ENCODE assay signal across 1 cellular context in the genomic region with DNA sequence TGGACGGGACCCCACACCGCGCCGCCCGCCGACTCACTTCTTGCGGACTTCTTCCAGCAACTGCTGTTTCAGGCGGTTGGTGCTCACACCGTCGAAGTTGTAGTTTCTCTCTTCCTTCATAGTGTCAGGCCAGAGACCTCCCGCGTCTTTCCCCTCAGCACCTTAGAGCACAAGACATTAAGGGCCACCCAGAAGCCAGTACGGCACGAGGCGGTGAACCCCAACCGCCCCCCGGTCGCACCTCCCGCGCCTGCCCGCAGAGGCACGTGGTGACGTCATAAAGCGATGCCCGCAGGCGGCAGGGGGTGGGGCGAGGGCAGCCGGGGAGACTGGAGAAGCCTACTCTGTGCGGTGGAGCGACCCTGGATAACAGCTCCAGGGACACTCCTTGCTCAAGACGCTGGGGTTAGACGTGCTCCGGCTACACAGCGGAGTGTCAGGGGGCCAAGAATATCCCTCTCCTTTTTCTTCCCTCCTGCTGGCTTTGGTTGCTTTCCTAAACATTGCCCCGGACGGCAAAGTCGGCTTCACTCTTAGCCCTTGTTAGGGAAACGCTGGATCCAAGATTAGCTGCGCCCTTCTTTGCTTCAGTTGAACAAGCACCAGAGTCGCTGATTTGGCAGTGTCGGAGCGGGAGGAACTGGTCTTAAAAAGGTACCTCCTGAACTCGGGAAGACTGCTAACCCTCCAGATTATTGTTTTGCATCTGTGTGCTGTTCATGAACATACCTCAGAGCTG.
TF ChIP-seq lines count a peak whose summit lies in the region.

TSS of gene CCDC169 (minus strand) at position 215 of the 739 bp plus-strand sequence. CDS start at position 120, 95 bp downstream.

TF ChIP-seq in K562, 482 proteins besides CTCF, POLR2A, EP300 and RAD21 (continued from another document and continues in another):
- TF ChIP-seq ZNF175 (CRISPR knock-in tag; IDR thresholded peaks at IDR 0.05; ENCODE audit: low read depth) = no peak
- peak; percentile 80 for TF ChIP-seq JUNB (CRISPR knock-in tag; conservative IDR thresholded peaks at IDR 0.05)
- TF ChIP-seq, protein P1, sequence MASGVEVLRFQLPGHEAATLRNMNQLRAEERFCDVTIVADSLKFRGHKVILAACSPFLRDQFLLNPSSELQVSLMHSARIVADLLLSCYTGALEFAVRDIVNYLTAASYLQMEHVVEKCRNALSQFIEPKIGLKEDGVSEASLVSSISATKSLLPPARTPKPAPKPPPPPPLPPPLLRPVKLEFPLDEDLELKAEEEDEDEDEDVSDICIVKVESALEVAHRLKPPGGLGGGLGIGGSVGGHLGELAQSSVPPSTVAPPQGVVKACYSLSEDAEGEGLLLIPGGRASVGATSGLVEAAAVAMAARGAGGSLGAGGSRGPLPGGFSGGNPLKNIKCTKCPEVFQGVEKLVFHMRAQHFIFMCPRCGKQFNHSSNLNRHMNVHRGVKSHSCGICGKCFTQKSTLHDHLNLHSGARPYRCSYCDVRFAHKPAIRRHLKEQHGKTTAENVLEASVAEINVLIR (CRISPR knock-in tag; IDR thresholded peaks at IDR 0.05) = peak; percentile 81
- TF ChIP-seq HNRNPL (IDR thresholded peaks at IDR 0.05; ENCODE audit: low read depth, low read length) = peak; percentile 89
- peak; percentile 87 for TF ChIP-seq L3MBTL2 (IDR thresholded peaks at IDR 0.05)
- no peak for TF ChIP-seq ZNF695 (CRISPR knock-in tag; IDR thresholded peaks at IDR 0.05)
- TF ChIP-seq CREM (IDR thresholded peaks at IDR 0.05; ENCODE audit: low read depth) = peak; percentile 97
- peak; percentile 88 for TF ChIP-seq MTA1 (IDR thresholded peaks at IDR 0.05; ENCODE audit: borderline replicate concordance)
- TF ChIP-seq NR2F6 (CRISPR knock-in tag; IDR thresholded peaks at IDR 0.05) = no peak
- TF ChIP-seq CBFA2T3 (IDR thresholded peaks at IDR 0.05) = no peak
- no peak for TF ChIP-seq HDAC3 (IDR thresholded peaks at IDR 0.05; ENCODE audit: borderline replicate concordance, partially characterized antibody)
- no peak for TF ChIP-seq ZNF518B (CRISPR knock-in tag; IDR thresholded peaks at IDR 0.05)
- TF ChIP-seq ZKSCAN3 (CRISPR knock-in tag; IDR thresholded peaks at IDR 0.05) = no peak
- no peak for TF ChIP-seq TAL1 (IDR thresholded peaks at IDR 0.05)
- peak; percentile 66; the same call in 1 of the 2 replicates for TF ChIP-seq KHSRP (IDR thresholded peaks at IDR 0.05)
- no peak for TF ChIP-seq BRF1 (IDR thresholded peaks at IDR 0.05; ENCODE audit: borderline replicate concordance, extremely low read depth, insufficient read length)
- no peak for TF ChIP-seq ZNF551 (CRISPR knock-in tag; IDR thresholded peaks at IDR 0.05)
- TF ChIP-seq ZNF561 (CRISPR knock-in tag; conservative IDR thresholded peaks at IDR 0.05) = no peak
- TF ChIP-seq MLLT1 (IDR thresholded peaks at IDR 0.05) = no peak
- TF ChIP-seq ASH1L (IDR thresholded peaks at IDR 0.05; ENCODE audit: borderline replicate concordance, low read depth, partially characterized antibody) = no peak
- peak; percentile 40; the same call in 1 of the 2 replicates for TF ChIP-seq JUN (IDR thresholded peaks at IDR 0.05; ENCODE audit: borderline replicate concordance, low read depth, low read length)
- TF ChIP-seq JUN (CRISPR knock-in tag; IDR thresholded peaks at IDR 0.05; ENCODE audit: borderline replicate concordance) = peak; percentile 53; the same call in 1 of the 2 replicates
- no peak for TF ChIP-seq CC2D1A (IDR thresholded peaks at IDR 0.05)
- no peak for TF ChIP-seq ZNF830 (CRISPR knock-in tag; IDR thresholded peaks at IDR 0.05)
- no peak for TF ChIP-seq SNRNP70 (optimal IDR thresholded peaks at IDR 0.05; ENCODE audit: low read depth, low read length)
- peak; percentile 85 for TF ChIP-seq POLR2G (IDR thresholded peaks at IDR 0.05; ENCODE audit: low read depth, low read length)
- no peak for TF ChIP-seq TAF7 (tag; IDR thresholded peaks at IDR 0.05)
- TF ChIP-seq RBM22 (IDR thresholded peaks at IDR 0.05; ENCODE audit: low read depth, low read length, poor library complexity, severe bottlenecking) = no peak
- TF ChIP-seq NONO (IDR thresholded peaks at IDR 0.05; ENCODE audit: low read depth in 2 of 2, low read length in 1 of 2) = no peak
- no peak for TF ChIP-seq GATAD2B (IDR thresholded peaks at IDR 0.05; ENCODE audit: borderline replicate concordance)
- TF ChIP-seq ZFX (CRISPR knock-in tag; IDR thresholded peaks at IDR 0.05) = peak; percentile 43
- TF ChIP-seq EGR1 (conservative IDR thresholded peaks at IDR 0.05) = peak; percentile 47; the same call in 1 of the 2 replicates
- 0 out of 2 replicates have a peak, but pooled peaks have one; percentile 78 for TF ChIP-seq AFF4 (CRISPR knock-in tag; IDR thresholded peaks at IDR 0.05)
- peak; percentile 74 for TF ChIP-seq PHF8 (IDR thresholded peaks at IDR 0.05; ENCODE audit: borderline replicate concordance, low read length)
- peak in 2 of 3 experiments; percentile 9 to 41 for TF ChIP-seq YY1 (IDR thresholded peaks at IDR 0.05; ENCODE audit: borderline replicate concordance in 1 of 3, control insufficient read depth in 1 of 3, extremely low read depth in 1 of 3, insufficient read depth in 3 of 3, insufficient read length in 1 of 3, insufficient replicate concordance in 2 of 3, low read depth in 1 of 3, low read length in 2 of 3)
- TF ChIP-seq ZNF507 (tag; conservative IDR thresholded peaks at IDR 0.05) = no peak
- TF ChIP-seq, protein P2, sequence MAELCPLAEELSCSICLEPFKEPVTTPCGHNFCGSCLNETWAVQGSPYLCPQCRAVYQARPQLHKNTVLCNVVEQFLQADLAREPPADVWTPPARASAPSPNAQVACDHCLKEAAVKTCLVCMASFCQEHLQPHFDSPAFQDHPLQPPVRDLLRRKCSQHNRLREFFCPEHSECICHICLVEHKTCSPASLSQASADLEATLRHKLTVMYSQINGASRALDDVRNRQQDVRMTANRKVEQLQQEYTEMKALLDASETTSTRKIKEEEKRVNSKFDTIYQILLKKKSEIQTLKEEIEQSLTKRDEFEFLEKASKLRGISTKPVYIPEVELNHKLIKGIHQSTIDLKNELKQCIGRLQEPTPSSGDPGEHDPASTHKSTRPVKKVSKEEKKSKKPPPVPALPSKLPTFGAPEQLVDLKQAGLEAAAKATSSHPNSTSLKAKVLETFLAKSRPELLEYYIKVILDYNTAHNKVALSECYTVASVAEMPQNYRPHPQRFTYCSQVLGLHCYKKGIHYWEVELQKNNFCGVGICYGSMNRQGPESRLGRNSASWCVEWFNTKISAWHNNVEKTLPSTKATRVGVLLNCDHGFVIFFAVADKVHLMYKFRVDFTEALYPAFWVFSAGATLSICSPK (IDR thresholded peaks at IDR 0.05; ENCODE audit: borderline replicate concordance) = no peak
- TF ChIP-seq NFIC (IDR thresholded peaks at IDR 0.05) = peak; percentile 35; the same call in 1 of the 2 replicates
- peak; percentile 54 for TF ChIP-seq C11orf30 (IDR thresholded peaks at IDR 0.05; ENCODE audit: low read depth)
- TF ChIP-seq, protein P3, sequence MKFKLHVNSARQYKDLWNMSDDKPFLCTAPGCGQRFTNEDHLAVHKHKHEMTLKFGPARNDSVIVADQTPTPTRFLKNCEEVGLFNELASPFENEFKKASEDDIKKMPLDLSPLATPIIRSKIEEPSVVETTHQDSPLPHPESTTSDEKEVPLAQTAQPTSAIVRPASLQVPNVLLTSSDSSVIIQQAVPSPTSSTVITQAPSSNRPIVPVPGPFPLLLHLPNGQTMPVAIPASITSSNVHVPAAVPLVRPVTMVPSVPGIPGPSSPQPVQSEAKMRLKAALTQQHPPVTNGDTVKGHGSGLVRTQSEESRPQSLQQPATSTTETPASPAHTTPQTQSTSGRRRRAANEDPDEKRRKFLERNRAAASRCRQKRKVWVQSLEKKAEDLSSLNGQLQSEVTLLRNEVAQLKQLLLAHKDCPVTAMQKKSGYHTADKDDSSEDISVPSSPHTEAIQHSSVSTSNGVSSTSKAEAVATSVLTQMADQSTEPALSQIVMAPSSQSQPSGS (CRISPR knock-in tag; IDR thresholded peaks at IDR 0.05) = peak; percentile 90; the same call in 1 of the 2 replicates
- TF ChIP-seq ZKSCAN1 (IDR thresholded peaks at IDR 0.05; ENCODE audit: low read depth, low read length) = peak; percentile 92
- no peak for TF ChIP-seq CEBPG (CRISPR knock-in tag; IDR thresholded peaks at IDR 0.05)
- no peak for TF ChIP-seq CEBPG (tag; conservative IDR thresholded peaks at IDR 0.05 in 1 of 2, IDR thresholded peaks at IDR 0.05 in 1 of 2)
- TF ChIP-seq ZNF143 (CRISPR knock-in tag; IDR thresholded peaks at IDR 0.05) = no peak
- no peak for TF ChIP-seq TCFL5 (CRISPR knock-in tag; conservative IDR thresholded peaks at IDR 0.05)
- TF ChIP-seq, protein P4, sequence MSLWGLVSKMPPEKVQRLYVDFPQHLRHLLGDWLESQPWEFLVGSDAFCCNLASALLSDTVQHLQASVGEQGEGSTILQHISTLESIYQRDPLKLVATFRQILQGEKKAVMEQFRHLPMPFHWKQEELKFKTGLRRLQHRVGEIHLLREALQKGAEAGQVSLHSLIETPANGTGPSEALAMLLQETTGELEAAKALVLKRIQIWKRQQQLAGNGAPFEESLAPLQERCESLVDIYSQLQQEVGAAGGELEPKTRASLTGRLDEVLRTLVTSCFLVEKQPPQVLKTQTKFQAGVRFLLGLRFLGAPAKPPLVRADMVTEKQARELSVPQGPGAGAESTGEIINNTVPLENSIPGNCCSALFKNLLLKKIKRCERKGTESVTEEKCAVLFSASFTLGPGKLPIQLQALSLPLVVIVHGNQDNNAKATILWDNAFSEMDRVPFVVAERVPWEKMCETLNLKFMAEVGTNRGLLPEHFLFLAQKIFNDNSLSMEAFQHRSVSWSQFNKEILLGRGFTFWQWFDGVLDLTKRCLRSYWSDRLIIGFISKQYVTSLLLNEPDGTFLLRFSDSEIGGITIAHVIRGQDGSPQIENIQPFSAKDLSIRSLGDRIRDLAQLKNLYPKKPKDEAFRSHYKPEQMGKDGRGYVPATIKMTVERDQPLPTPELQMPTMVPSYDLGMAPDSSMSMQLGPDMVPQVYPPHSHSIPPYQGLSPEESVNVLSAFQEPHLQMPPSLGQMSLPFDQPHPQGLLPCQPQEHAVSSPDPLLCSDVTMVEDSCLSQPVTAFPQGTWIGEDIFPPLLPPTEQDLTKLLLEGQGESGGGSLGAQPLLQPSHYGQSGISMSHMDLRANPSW (CRISPR knock-in tag; IDR thresholded peaks at IDR 0.05) = no peak
- no peak for TF ChIP-seq NR4A1 (CRISPR knock-in tag; IDR thresholded peaks at IDR 0.05)
- TF ChIP-seq NR4A1 (tag; IDR thresholded peaks at IDR 0.05) = no peak
